Comparison of ENCODE assay signal across 19 cellular contexts in genomic region chr10:118769898-118770600, GRCh38. TPM values are rescaled to one million over a fixed set of nuclear protein-coding genes. Genes with fewer than 3 reads are reported as not detected.
A peak's percentile ranks its signal among the peaks of the same experiment; 100 is the strongest.
DNase-seq lines count a peak whose midpoint lies in the region; ATAC-seq and TF ChIP-seq lines count a peak whose summit lies in the region.
"Had no signal": no experiment of that assay in that cellular context is flagged by ENCODE, and none has a peak within 500 bp of the region (broad histone marks: within the 10 kb centered on the region; RNA-seq: fewer than 3 reads in every experiment).

No MANE protein-coding gene starts in this region.

- no peaks in the 10 kb centered on the region for H3K36me3 Mint-ChIP-seq in central memory CD8-positive, alpha-beta T cell (ENCODE audit: insufficient read depth)
- H3K36me3 Mint-ChIP-seq in mesothelial cell of epicardium (no peaks in the 10 kb centered on the region), type B pancreatic cell (no peaks in the 10 kb centered on the region)
- H3K36me3 Mint-ChIP-seq in activated T-cell treated with anti-CD3 and anti-CD28 coated beads, Interleukin-2, amount 50 U/mL, for 24 hours (ENCODE audit: low read depth): no peaks in the 10 kb centered on the region
- H3K36me3 Mint-ChIP-seq: CD14-positive monocyte; CD4-positive, alpha-beta memory T cell had no signal

- peaks cover 10% of the 10 kb centered on the region for H3K27me3 Mint-ChIP-seq in central memory CD8-positive, alpha-beta T cell
- H3K27me3 Mint-ChIP-seq in mesothelial cell of epicardium (ENCODE audit: low read depth) (no peaks in the 10 kb centered on the region), type B pancreatic cell (no peaks in the 10 kb centered on the region)
- H3K27me3 Mint-ChIP-seq in activated T-cell treated with anti-CD3 and anti-CD28 coated beads, Interleukin-2, amount 50 U/mL, for 24 hours: no peaks in the 10 kb centered on the region

- CTCF ChIA-PET in mammary epithelial cell (lab: Charles Lee; ENCODE audit: low non-redundant PET): no interaction called here

- H3K36me3 ChIP-seq in breast epithelium (no peaks in the 10 kb centered on the region), mammary epithelial cell (ENCODE audit: insufficient read depth, low read length) (no peaks in the 10 kb centered on the region)
- H3K36me3 ChIP-seq: BLaER1, HAP-1 had no signal

- DNase-seq in breast epithelium (ENCODE audit: low spot score in 2 of 2) (no peak), mammary epithelial cell (no peak), mesothelial cell of epicardium (ENCODE audit: low spot score in 2 of 2, unreplicated experiment in 2 of 2) (peak in 1 of 2 experiments; percentile 21), type B pancreatic cell (ENCODE audit: extremely low spot score, unreplicated experiment) (no peak), NCI-H1092 (lab: John Stamatoyannopoulos, UW) (no peak)
- DNase-seq in central memory CD8-positive, alpha-beta T cell (ENCODE audit: low spot score in 2 of 2): no peak
- DNase-seq in activated T-cell treated with anti-CD3 and anti-CD28 coated beads, Interleukin-2, amount 50 U/mL, for 24 hours: no peak
- DNase-seq: 8988T; CD4-positive, alpha-beta memory T cell; DMS 273 treated with DMSO at 0.1 percent for 48 hours; DND-41; EL; GM23248 had no signal

- H3K4me1 ChIP-seq in breast epithelium (no peaks in the 10 kb centered on the region), mammary epithelial cell (ENCODE audit: insufficient read depth, low read length) (no peaks in the 10 kb centered on the region)
- H3K4me1 ChIP-seq: BLaER1, HAP-1 had no signal

- H2AFZ ChIP-seq in mammary epithelial cell (ENCODE audit: low read depth, low read length): no peak overlapping the region
- H2AFZ ChIP-seq: GM23248 had no signal

- H3K79me2 ChIP-seq in mammary epithelial cell (ENCODE audit: insufficient read depth, low read length): no peaks in the 10 kb centered on the region

- peak overlapping the region; percentile 59 for H3K27ac Mint-ChIP-seq in central memory CD8-positive, alpha-beta T cell (ENCODE audit: low read depth)
- H3K27ac Mint-ChIP-seq in mesothelial cell of epicardium (peak overlapping the region; percentile 54), type B pancreatic cell (peak overlapping the region; percentile 79)
- H3K27ac Mint-ChIP-seq in activated T-cell treated with anti-CD3 and anti-CD28 coated beads, Interleukin-2, amount 50 U/mL, for 24 hours: no peak overlapping the region
- H3K27ac Mint-ChIP-seq: CD4-positive, alpha-beta memory T cell had no signal

- H4K20me1 ChIP-seq in mammary epithelial cell (ENCODE audit: insufficient read depth, low read length): no peaks in the 10 kb centered on the region
- H4K20me1 ChIP-seq: BLaER1 had no signal

- no peak overlapping the region for H3K4me3 Mint-ChIP-seq in central memory CD8-positive, alpha-beta T cell
- H3K4me3 Mint-ChIP-seq in mesothelial cell of epicardium (no peak overlapping the region), type B pancreatic cell (peak overlapping the region; percentile 53)
- H3K4me3 Mint-ChIP-seq in activated T-cell treated with anti-CD3 and anti-CD28 coated beads, Interleukin-2, amount 50 U/mL, for 24 hours: no peak overlapping the region
- H3K4me3 Mint-ChIP-seq: CD14-positive monocyte; CD4-positive, alpha-beta memory T cell had no signal

- ATAC-seq in central memory CD8-positive, alpha-beta T cell (replicated peaks; ENCODE audit: extremely low read depth, poor library complexity, severe bottlenecking): no peak
- ATAC-seq in GM18858 (IDR thresholded peaks at IDR 0.05; ENCODE audit: unreplicated experiment): no peak
- ATAC-seq: GM12878 had no signal

- BruUV-seq in mammary epithelial cell (replicated peaks; lab: Mats Ljungman, UMichigan): no TSS peak

- 73% methylated on average over 8 of the region's 9 CpGs for WGBS in mammary epithelial cell (ENCODE audit: low coverage, missing lambda C conversion rate)

- no peak for TF ChIP-seq CTCF in breast epithelium (IDR thresholded peaks at IDR 0.05)
- TF ChIP-seq CTCF in mammary epithelial cell (conservative IDR thresholded peaks at IDR 0.05 in 1 of 2, IDR thresholded peaks at IDR 0.05 in 1 of 2; ENCODE audit: extremely low read depth in 1 of 2, insufficient read depth in 1 of 2, low read depth in 1 of 2, low read length in 2 of 2): no peak
- no peak for TF ChIP-seq CTCF in mesothelial cell of epicardium (IDR thresholded peaks at IDR 0.05; ENCODE audit: unreplicated experiment)
- TF ChIP-seq CTCF in type B pancreatic cell (conservative IDR thresholded peaks at IDR 0.05): no peak

- H3K9me3 Mint-ChIP-seq in central memory CD8-positive, alpha-beta T cell: no peaks in the 10 kb centered on the region
- peaks cover 10% of the 10 kb centered on the region for H3K9me3 Mint-ChIP-seq in mesothelial cell of epicardium
- no peaks in the 10 kb centered on the region for H3K9me3 Mint-ChIP-seq in type B pancreatic cell
- no peaks in the 10 kb centered on the region for H3K9me3 Mint-ChIP-seq in activated T-cell treated with anti-CD3 and anti-CD28 coated beads, Interleukin-2, amount 50 U/mL, for 24 hours

- TF ChIP-seq POLR2A in breast epithelium (IDR thresholded peaks at IDR 0.05): no peak

- no peak overlapping the region for H3K4me3 ChIP-seq in breast epithelium
- H3K4me3 ChIP-seq in mammary epithelial cell (replicated peaks in 1 of 3; ENCODE audit: insufficient read depth in 1 of 3, low read depth in 2 of 3, low read length in 3 of 3): no peak overlapping the region
- H3K4me3 ChIP-seq: BLaER1, GM12878, GM23248, HAP-1 had no signal

- H3K27ac ChIP-seq in breast epithelium: peak overlapping the region; percentile 58 to 76
- no peak overlapping the region for H3K27ac ChIP-seq in mammary epithelial cell (ENCODE audit: insufficient read depth, low read depth, low read length)
- H3K27ac ChIP-seq: BLaER1, GM23248, HL-60 had no signal

- H3K9ac ChIP-seq in mammary epithelial cell (ENCODE audit: insufficient read depth, low read length): no peak overlapping the region
- H3K9ac ChIP-seq: BLaER1, GM23248 had no signal

- intact Hi-C loops in breast epithelium (cut with DNase I; ENCODE audit: low total_unique reads): loop anchor here (5.0 kb wide), 1 partner anchor 418 kb away; no protein-coding TSS in a partner anchor
- intact Hi-C loops in mammary epithelial cell (cut with micrococcal nuclease): no loop called here

- dilution Hi-C loops in mammary epithelial cell (cut with HindIII; ENCODE audit: low sequenced_read_pairs): no loop called here

- H3K4me1 Mint-ChIP-seq in central memory CD8-positive, alpha-beta T cell: no peaks in the 10 kb centered on the region
- H3K4me1 Mint-ChIP-seq in mesothelial cell of epicardium: peaks cover 5% of the 10 kb centered on the region
- no peaks in the 10 kb centered on the region for H3K4me1 Mint-ChIP-seq in type B pancreatic cell (ENCODE audit: unreplicated experiment)
- H3K4me1 Mint-ChIP-seq in activated T-cell treated with anti-CD3 and anti-CD28 coated beads, Interleukin-2, amount 50 U/mL, for 24 hours (ENCODE audit: low read depth): no peaks in the 10 kb centered on the region
- H3K4me1 Mint-ChIP-seq: CD14-positive monocyte; CD4-positive, alpha-beta memory T cell had no signal

- in situ Hi-C loops in mammary epithelial cell (cut with MboI; ENCODE audit: low sequenced_read_pairs in 2 of 2): no loop called here

- H3K9me3 ChIP-seq in breast epithelium: no peaks in the 10 kb centered on the region
- H3K9me3 ChIP-seq in mammary epithelial cell (replicated peaks; ENCODE audit: insufficient read depth, low read length): no peaks in the 10 kb centered on the region
- H3K9me3 ChIP-seq: HAP-1 had no signal

- no peak overlapping the region for H3K4me2 ChIP-seq in mammary epithelial cell (ENCODE audit: insufficient read depth, low read depth, low read length)
- H3K4me2 ChIP-seq: BLaER1 had no signal

- H3K27me3 ChIP-seq in breast epithelium: no peaks in the 10 kb centered on the region
- peaks cover 3% of the 10 kb centered on the region for H3K27me3 ChIP-seq in mammary epithelial cell (ENCODE audit: insufficient read depth, low read length)
- H3K27me3 ChIP-seq: BLaER1 had no signal

RNA-seq across cellular contexts. Expression of gene CACUL1, which starts 15.3 kb away (rescaled TPM):
- total RNA-seq in breast epithelium (10 to 100 TPM; 33.4 to 68.6 (median 55.2) TPM), mammary epithelial cell (10 to 100 TPM; 49.8 to 59.2 TPM), mesothelial cell of epicardium (63.7 to 65.0 TPM (median 63.9 TPM) in 3 replicates), type B pancreatic cell (ENCODE audit: low replicate concordance) (42.9 and 50.8 TPM in 2 replicates)
- 11.3 TPM for polyA plus RNA-seq in mammary epithelial cell
- 28.3 TPM for polyA minus RNA-seq in mammary epithelial cell
